In the genomic region with DNA sequence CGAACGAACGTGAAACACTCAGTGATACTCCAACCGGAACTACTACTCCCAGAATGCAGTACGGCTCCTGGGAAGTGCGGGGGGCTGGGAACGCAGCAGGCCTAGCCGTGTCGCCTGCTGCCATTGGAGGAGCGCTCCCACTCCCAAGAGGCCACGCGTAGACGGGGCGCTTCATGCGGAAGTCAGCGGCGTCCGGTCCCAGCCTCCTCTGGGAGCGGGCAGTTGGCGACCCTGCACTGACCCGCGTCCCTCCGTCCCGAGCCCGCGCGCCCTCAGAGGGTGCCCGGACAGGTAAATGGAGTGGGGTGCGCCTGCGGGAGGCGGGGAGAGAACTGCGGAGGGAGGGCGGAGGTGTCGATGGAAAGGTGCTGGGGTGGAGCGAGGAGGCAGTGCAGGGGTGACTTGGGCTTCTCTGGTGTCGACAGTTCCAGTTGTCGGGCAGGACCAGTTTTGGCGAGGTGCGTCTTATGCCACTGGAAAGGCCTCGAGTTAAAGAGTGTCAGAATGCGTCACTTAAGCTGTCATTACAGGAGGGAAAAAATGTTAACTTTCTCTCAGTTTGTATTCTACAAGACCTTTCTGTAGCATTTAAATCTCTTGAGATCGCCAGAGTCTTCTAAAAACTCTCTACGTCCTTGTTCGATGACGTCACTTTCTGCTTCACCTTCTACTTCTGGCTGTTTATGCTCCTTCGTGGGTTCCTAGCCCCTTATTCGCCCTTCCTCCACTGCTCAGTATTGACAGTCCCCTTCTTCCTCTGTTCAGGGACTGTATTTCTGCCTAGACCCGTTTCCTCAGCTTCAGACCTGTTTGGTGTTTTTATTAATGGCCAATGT, we compare ENCODE assay signal across 1 cellular context.
TF ChIP-seq lines count a peak whose summit lies in the region.

VAMP7 (plus strand) TSS at position 188 of the 836 bp plus-strand sequence. CDS start 8,122 bp downstream, outside the sequence.

TF ChIP-seq in A549, 52 proteins besides CTCF, POLR2A, EP300 and RAD21 (continued from another document):
- TF ChIP-seq E2F6 (IDR thresholded peaks at IDR 0.05; ENCODE audit: borderline replicate concordance, low read depth) (no peak), MAX (IDR thresholded peaks at IDR 0.05) (peak; percentile 46), REST (IDR thresholded peaks at IDR 0.05) (no peak), CHD2 (IDR thresholded peaks at IDR 0.05; ENCODE audit: low read length, partially characterized antibody) (no peak), SREBF2 (IDR thresholded peaks at IDR 0.05) (no peak), CBX8 (IDR thresholded peaks at IDR 0.05) (no peak), FOSL2 (IDR thresholded peaks at IDR 0.05) (no peak), FOSL2 (CRISPR knock-in tag; IDR thresholded peaks at IDR 0.05) (peak; percentile 44; the same call in 1 of the 2 replicates), ZFP36 (IDR thresholded peaks at IDR 0.05; ENCODE audit: borderline replicate concordance, partially characterized antibody) (no peak), HMGXB4 (CRISPR knock-in tag; IDR thresholded peaks at IDR 0.05; ENCODE audit: borderline replicate concordance) (no peak), TP53 (CRISPR knock-in tag; IDR thresholded peaks at IDR 0.05) (no peak)
